8 cellular contexts compared by ENCODE assay signal in genomic region chr11:57335343-57336110, GRCh38. TPM values are rescaled to one million over a fixed set of nuclear protein-coding genes. Genes with fewer than 3 reads are reported as not detected.
DNase-seq lines count a peak whose midpoint lies in the region; TF ChIP-seq lines count a peak whose summit lies in the region.

SSRP1 (minus strand) TSS chr11:57335892; CDS start chr11:57335121, 771 bp downstream.

- H3K4me3 Mint-ChIP-seq in neural crest cell = peak within 1 kb of the TSS; percentile 94

- H3K27ac Mint-ChIP-seq in neural crest cell (ENCODE audit: unreplicated experiment) = peak within 1 kb of the TSS; percentile 97

- peak within 1 kb of the TSS; percentile 78 for H3K27ac ChIP-seq in stomach smooth muscle (ENCODE audit: low read length)

- no peak for TF ChIP-seq CTCF in foreskin fibroblast (IDR thresholded peaks at IDR 0.05; ENCODE audit: low read depth, low read length)
- no peak for TF ChIP-seq CTCF in neural crest cell (conservative IDR thresholded peaks at IDR 0.05)

- H3K4me3 ChIP-seq in foreskin fibroblast (ENCODE audit: low read depth in 1 of 2, low read length in 2 of 2) = peak within 1 kb of the TSS; percentile 70 to 76
- H3K4me3 ChIP-seq in stomach smooth muscle (ENCODE audit: low read length in 2 of 2) = peak within 1 kb of the TSS; percentile 74 to 81

- peak within 1 kb of the TSS; percentile 81 to 93 for H3K9ac ChIP-seq in stomach smooth muscle (ENCODE audit: low read length in 2 of 2)

- peak; percentile 92 for DNase-seq in ELR (ENCODE audit: low read depth)
- DNase-seq in GOT3 (lab: John Stamatoyannopoulos, UW) = peak; percentile 21
- peak; percentile 87 for DNase-seq in LHCN-M2 (ENCODE audit: low read depth)
- DNase-seq in activated gamma-delta T cell (lab: John Stamatoyannopoulos, UW) = peak; percentile 71
- DNase-seq in foreskin fibroblast = peak; percentile 86 to 94
- peak; percentile 66 for DNase-seq in neural crest cell (ENCODE audit: low read depth, low spot score)

- H3K4me1 ChIP-seq in stomach smooth muscle (ENCODE audit: control insufficient read depth, insufficient read depth, low read length) = peaks cover 19% of the 10 kb centered on the region

- H3K4me1 Mint-ChIP-seq in neural crest cell = peaks cover 49% of the 10 kb centered on the region

- no peaks in the 10 kb centered on the region for H3K9me3 ChIP-seq in stomach smooth muscle (ENCODE audit: control insufficient read depth in 2 of 2, low read length in 2 of 2)

- peak; percentile 80 for TF ChIP-seq POLR2A in Raji (IDR thresholded peaks at IDR 0.05; ENCODE audit: insufficient read depth, low read depth, low read length)

- H3K36me3 ChIP-seq in stomach smooth muscle (ENCODE audit: control insufficient read depth in 2 of 2, insufficient read depth in 2 of 2, low read length in 2 of 2) = peaks cover 24 to 27% of the 10 kb centered on the region in 2 donors

- H3K9me3 Mint-ChIP-seq in neural crest cell = no peaks in the 10 kb centered on the region

- H3K36me3 Mint-ChIP-seq in neural crest cell (ENCODE audit: low read depth) = peaks cover 9% of the 10 kb centered on the region

- no peaks in the 10 kb centered on the region for H3K27me3 Mint-ChIP-seq in neural crest cell (ENCODE audit: low read depth)

- peaks cover 0 to 2% of the 10 kb centered on the region in 2 donors for H3K27me3 ChIP-seq in stomach smooth muscle (ENCODE audit: control insufficient read depth in 1 of 2, insufficient read depth in 2 of 2, low read length in 2 of 2)

RNA-seq across cellular contexts. Expression of gene SSRP1, which starts in this region (rescaled TPM):
- total RNA-seq in LHCN-M2 (2014; rRNA removed) = 150 and 169 TPM in 2 replicates
- 126 TPM for polyA plus RNA-seq in LHCN-M2 (2012)
- 280 TPM in 2 replicates for total RNA-seq in neural crest cell

Comparison
In these comparisons a context has a peak if more than half of its experiments do, and no peak if none do; other contexts are left out.
1. Peak in every context shown above with its lines: DNase-seq, H3K4me3 ChIP-seq and H3K27ac ChIP-seq.
2. DNase-seq: peak in every context shown above with its lines; median percentile 92 in ELR; 90 in foreskin fibroblast; 87 in LHCN-M2; 71 in activated gamma-delta T cell; 66 in neural crest cell; 21 in GOT3.